ENCODE assay signal across 9 cellular contexts in the genomic region with DNA sequence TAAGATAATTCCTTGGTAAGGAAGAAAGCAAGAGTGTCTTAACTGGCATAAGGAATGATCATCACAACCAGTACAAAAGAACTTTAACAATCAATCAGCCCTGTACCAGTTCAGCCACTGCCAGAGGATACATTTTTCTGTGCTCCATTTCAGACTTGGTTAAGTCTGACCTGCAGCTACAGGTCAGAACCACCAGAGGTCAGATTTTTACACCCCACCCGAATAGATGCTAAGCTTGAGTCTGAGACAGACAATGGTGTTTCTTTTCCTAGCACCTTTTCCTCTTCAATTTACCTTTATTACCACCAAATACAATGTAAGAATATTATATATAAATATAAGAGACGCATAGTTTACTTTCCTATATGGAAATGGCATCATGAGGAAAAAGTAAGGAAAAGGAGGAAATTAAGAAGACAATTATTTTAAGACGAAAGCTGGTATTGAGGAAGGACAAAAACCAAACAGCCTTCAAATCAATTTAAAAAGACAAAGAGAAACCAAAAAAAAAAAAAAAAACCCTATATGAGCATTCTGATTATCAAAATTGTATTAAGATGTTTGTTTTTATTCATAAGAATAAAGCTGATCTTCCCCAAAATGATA.
DNase-seq lines count a peak whose midpoint lies in the region; ATAC-seq, FAIRE-seq and TF ChIP-seq lines count a peak whose summit lies in the region.
"Had no signal": no experiment of that assay in that cellular context is flagged by ENCODE, and none has a peak within 500 bp of the region (broad histone marks: within the 10 kb centered on the region; RNA-seq: fewer than 3 reads in every experiment).

No MANE protein-coding gene starts in this region.

- peaks cover 32% of the 10 kb centered on the region for H3K27me3 Mint-ChIP-seq in stimulated activated naive CD8-positive, alpha-beta T cell treated with anti-CD3 and anti-CD28 coated beads, Interleukin-15, amount 100 ng/mL, for 72 hours
- H3K27me3 Mint-ChIP-seq in T-cell: peaks cover 18 to 38% of the 10 kb centered on the region in 2 donors

- peak; percentile 46 for DNase-seq in Ammon's horn (ENCODE audit: low spot score)
- peak; percentile 12 for DNase-seq in GM12892 (ENCODE audit: insufficient read length)
- peak; percentile 32 for DNase-seq in HFF-Myc (ENCODE audit: extremely low read depth, low read depth)
- peak; percentile 75 for DNase-seq in LHCN-M2 (ENCODE audit: low read depth)
- peak; percentile 79 for DNase-seq in adipocyte (ENCODE audit: low read depth)
- no peak for DNase-seq in right cardiac atrium
- peak; percentile 3 to 11 for DNase-seq in stimulated activated naive CD8-positive, alpha-beta T cell treated with anti-CD3 and anti-CD28 coated beads, Interleukin-15, amount 100 ng/mL, for 72 hours
- no peak for DNase-seq in T-cell

- ATAC-seq in right cardiac atrium (peak; percentile 62 to 70), T-cell (replicated peaks in 1 of 4) (no peak)
- peak; percentile 67 for ATAC-seq in stimulated activated naive CD8-positive, alpha-beta T cell treated with anti-CD3 and anti-CD28 coated beads, Interleukin-15, amount 100 ng/mL, for 72 hours

- H3K4me3 ChIP-seq in HFF-Myc (replicated peaks; ENCODE audit: low read depth, low read length) (no peak overlapping the region), adipocyte (ENCODE audit: low read length) (no peak overlapping the region), right cardiac atrium (ENCODE audit: low read length) (no peak overlapping the region)

- H3K9me3 Mint-ChIP-seq in stimulated activated naive CD8-positive, alpha-beta T cell treated with anti-CD3 and anti-CD28 coated beads, Interleukin-15, amount 100 ng/mL, for 72 hours: no peaks in the 10 kb centered on the region
- no peaks in the 10 kb centered on the region for H3K9me3 Mint-ChIP-seq in T-cell
- H3K9me3 Mint-ChIP-seq: T-helper 1 cell treated with Interleukin-12 subunit alpha and Interleukin-12 subunit beta and Interleukin-4 antibody, amounts not matched to agents 30 μg/mL and 1 μg/mL, for 36 hours had no signal

- 39% methylated on average over 3 of the region's 3 CpGs for WGBS in right cardiac atrium

- peak; percentile 89 for FAIRE-seq in GM12892 (lab: Jason Lieb, UNC)

- intact Hi-C loops in right cardiac atrium (cut with DNase I): loop anchor here in 2 of 4 donors (2.0 to 10.0 kb wide), 2 partner anchors 324 to 426 kb away; partner anchors contain the start of gene EDNRA (in 1 of the 2)

- POLR2A ChIA-PET in T-cell (lab: Charles Lee): no interaction called here

- H3K36me3 Mint-ChIP-seq in T-cell: no peaks in the 10 kb centered on the region

- CTCF ChIA-PET in T-cell (lab: Charles Lee): interaction anchor here (0.7 to 1.8 kb wide), 6 partner anchors 10 to 706 kb away, joined by 3 to 18 read pairs (median 6); no protein-coding TSS in a partner anchor

- H3K4me3 Mint-ChIP-seq in stimulated activated naive CD8-positive, alpha-beta T cell treated with anti-CD3 and anti-CD28 coated beads, Interleukin-15, amount 100 ng/mL, for 72 hours: no peak overlapping the region
- no peak overlapping the region for H3K4me3 Mint-ChIP-seq in T-cell
- H3K4me3 Mint-ChIP-seq: T-helper 1 cell treated with Interleukin-12 subunit alpha and Interleukin-12 subunit beta and Interleukin-4 antibody, amounts not matched to agents 30 μg/mL and 1 μg/mL, for 36 hours had no signal

- no peak for TF ChIP-seq POLR2A in GM12892 (IDR thresholded peaks at IDR 0.05; ENCODE audit: low read depth, low read length)

- H3K4me1 ChIP-seq in adipocyte (ENCODE audit: control insufficient read depth, insufficient read depth, low read length) (peaks cover 19% of the 10 kb centered on the region), right cardiac atrium (ENCODE audit: control insufficient read depth, insufficient read depth, low read length) (peaks cover 4% of the 10 kb centered on the region)

- H3K36me3 ChIP-seq in adipocyte (ENCODE audit: control insufficient read depth, insufficient read depth, low read length, severe bottlenecking): no peaks in the 10 kb centered on the region

- H3K9ac ChIP-seq in adipocyte (ENCODE audit: low read length): no peak overlapping the region

- H3K27ac ChIP-seq in right cardiac atrium (ENCODE audit: low read length): no peak overlapping the region

- no peaks in the 10 kb centered on the region for H3K4me1 Mint-ChIP-seq in stimulated activated naive CD8-positive, alpha-beta T cell treated with anti-CD3 and anti-CD28 coated beads, Interleukin-15, amount 100 ng/mL, for 72 hours
- H3K4me1 Mint-ChIP-seq in T-cell: peaks cover 0 to 2% (median 1%) of the 10 kb centered on the region in 3 donors

- H3K27ac Mint-ChIP-seq in stimulated activated naive CD8-positive, alpha-beta T cell treated with anti-CD3 and anti-CD28 coated beads, Interleukin-15, amount 100 ng/mL, for 72 hours: no peak overlapping the region
- no peak overlapping the region for H3K27ac Mint-ChIP-seq in T-cell
- H3K27ac Mint-ChIP-seq: T-helper 1 cell treated with Interleukin-12 subunit alpha and Interleukin-12 subunit beta and Interleukin-4 antibody, amounts not matched to agents 30 μg/mL and 1 μg/mL, for 36 hours had no signal

- TF ChIP-seq CTCF in HFF-Myc (IDR thresholded peaks at IDR 0.05; ENCODE audit: low read depth, low read length, missing control alignments): peak; percentile 79

- no peaks in the 10 kb centered on the region for H3K27me3 ChIP-seq in adipocyte (replicated peaks; ENCODE audit: control insufficient read depth, insufficient read depth, low read length)
- H3K27me3 ChIP-seq in right cardiac atrium (ENCODE audit: control insufficient read depth, insufficient read depth): no peaks in the 10 kb centered on the region

- H3K9me3 ChIP-seq in adipocyte (ENCODE audit: control insufficient read depth, low read length): no peaks in the 10 kb centered on the region
- no peaks in the 10 kb centered on the region for H3K9me3 ChIP-seq in right cardiac atrium (ENCODE audit: control insufficient read depth, low read length)

Comparison
In these comparisons a context has a peak if more than half of its experiments do, and no peak if none do; other contexts are left out.
1. DNase-seq: peak in Ammon's horn (single experiment), GM12892 (single experiment), HFF-Myc (single experiment), LHCN-M2 (single experiment), adipocyte (single experiment) and stimulated activated naive CD8-positive, alpha-beta T cell treated with anti-CD3 and anti-CD28 coated beads, Interleukin-15, amount 100 ng/mL, for 72 hours (2 of 2); none in right cardiac atrium (0 of 3) and T-cell (0 of 34).
2. ATAC-seq: peak in right cardiac atrium (2 of 2) and stimulated activated naive CD8-positive, alpha-beta T cell treated with anti-CD3 and anti-CD28 coated beads, Interleukin-15, amount 100 ng/mL, for 72 hours (single experiment); none in T-cell (0 of 4).